18 cellular contexts compared by ENCODE assay signal in the genomic region with DNA sequence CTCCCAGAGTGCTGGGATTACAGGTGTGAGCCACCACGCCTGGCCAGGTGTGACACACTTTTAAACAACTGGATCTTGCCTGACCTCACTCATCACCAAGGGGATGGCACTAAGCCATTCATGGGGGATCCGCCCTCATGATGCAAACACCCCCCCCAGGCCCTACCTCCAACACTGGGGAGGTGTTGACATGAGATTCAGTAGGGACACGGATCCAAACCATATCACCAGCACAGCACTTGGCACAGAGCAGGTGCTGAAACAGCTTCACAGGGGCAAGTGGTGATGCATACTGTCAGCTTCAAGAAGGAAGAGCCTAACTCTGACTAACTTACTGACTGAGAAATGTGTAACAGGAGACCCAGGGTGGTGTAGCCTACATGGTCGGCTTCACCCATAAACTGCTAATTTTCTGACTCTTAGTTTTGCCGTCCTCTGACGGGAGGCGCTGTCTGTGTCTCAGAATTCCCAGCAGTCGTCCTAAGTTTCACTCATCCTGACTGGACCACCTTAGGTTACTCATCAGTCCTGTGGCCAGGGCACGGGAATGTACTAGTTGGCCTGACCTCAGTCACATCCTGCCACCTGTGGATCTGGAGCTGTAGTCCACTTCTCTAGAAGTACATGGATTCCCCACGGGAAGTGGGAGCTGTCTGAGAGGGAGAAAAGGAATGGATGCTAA.
DNase-seq lines count a peak whose midpoint lies in the region; ATAC-seq, FAIRE-seq and TF ChIP-seq lines count a peak whose summit lies in the region.
"Had no signal": no experiment of that assay in that cellular context is flagged by ENCODE, and none has a peak within 500 bp of the region (broad histone marks: within the 10 kb centered on the region; RNA-seq: fewer than 3 reads in every experiment).

No MANE protein-coding gene starts in this region.

- H3K4me3 Mint-ChIP-seq in stimulated activated naive B cell treated with anti-CD40 and anti-IgM and Interleukin-4, amounts not matched to agents 10 μg/mL and 1 μg/mL and 100 μg/mL, for 72 hours: no peak overlapping the region
- H3K4me3 Mint-ChIP-seq: B cell; CD4-positive, CD25-positive, alpha-beta regulatory T cell; H9 had no signal

- no peaks in the 10 kb centered on the region for H3K27me3 ChIP-seq in bronchial epithelial cell (ENCODE audit: control insufficient read depth, insufficient read depth, low read length)
- H3K27me3 ChIP-seq in sigmoid colon: no peaks in the 10 kb centered on the region
- H3K27me3 ChIP-seq: MG63 had no signal

- H3K9me3 Mint-ChIP-seq in stimulated activated naive B cell treated with anti-CD40 and anti-IgM and Interleukin-4, amounts not matched to agents 10 μg/mL and 1 μg/mL and 100 μg/mL, for 72 hours: no peaks in the 10 kb centered on the region
- H3K9me3 Mint-ChIP-seq: CD4-positive, CD25-positive, alpha-beta regulatory T cell; H9 had no signal

- H3K36me3 ChIP-seq in bronchial epithelial cell (ENCODE audit: control insufficient read depth, insufficient read depth, low read length) (no peaks in the 10 kb centered on the region), sigmoid colon (no peaks in the 10 kb centered on the region)
- H3K36me3 ChIP-seq: MG63 had no signal

- H3K4me1 ChIP-seq in sigmoid colon: no peaks in the 10 kb centered on the region

- peaks cover 3 to 12% of the 10 kb centered on the region in 2 donors for H3K36me3 Mint-ChIP-seq in stimulated activated naive B cell treated with anti-CD40 and anti-IgM and Interleukin-4, amounts not matched to agents 10 μg/mL and 1 μg/mL and 100 μg/mL, for 72 hours

- H3K27ac ChIP-seq in sigmoid colon: no peak overlapping the region
- H3K27ac ChIP-seq: RWPE1 had no signal

- WGBS in sigmoid colon, 2 donors: 95 to 96% methylated on average over 10 of the region's 10 CpGs

- peak; percentile 38 for DNase-seq in RCC 7860 (ENCODE audit: low spot score)
- no peak for DNase-seq in bronchial epithelial cell (ENCODE audit: low read depth)
- DNase-seq in left cardiac atrium: no peak
- peak; percentile 24 for DNase-seq in sigmoid colon
- no peak for DNase-seq in stimulated activated naive B cell treated with anti-CD40 and anti-IgM and Interleukin-4, amounts not matched to agents 10 μg/mL and 1 μg/mL and 100 μg/mL, for 72 hours
- DNase-seq in GOT3 (lab: John Stamatoyannopoulos, UW): no peak
- DNase-seq: CD4-positive, CD25-positive, alpha-beta regulatory T cell; EL; H9; MG63; NCI-H1105 treated with DMSO at 0.1 percent for 48 hours; NCI-H187; NCI-H526 treated with DMSO at 0.1 percent for 48 hours had no signal

- TF ChIP-seq CTCF in bronchial epithelial cell (IDR thresholded peaks at IDR 0.05; ENCODE audit: insufficient read depth, low read length, severe bottlenecking) (no peak), sigmoid colon (IDR thresholded peaks at IDR 0.05) (no peak)

- TF ChIP-seq EP300 in sigmoid colon (IDR thresholded peaks at IDR 0.05): no peak

- peaks cover 3 to 9% of the 10 kb centered on the region in 2 donors for H3K27me3 Mint-ChIP-seq in stimulated activated naive B cell treated with anti-CD40 and anti-IgM and Interleukin-4, amounts not matched to agents 10 μg/mL and 1 μg/mL and 100 μg/mL, for 72 hours
- H3K27me3 Mint-ChIP-seq: CD4-positive, CD25-positive, alpha-beta regulatory T cell had no signal

- ATAC-seq in left cardiac atrium (peak; percentile 32 to 40), HG03521 (IDR thresholded peaks at IDR 0.05; ENCODE audit: unreplicated experiment) (no peak), HG02798 (IDR thresholded peaks at IDR 0.05; ENCODE audit: poor library complexity, unreplicated experiment) (no peak)
- no peak for ATAC-seq in stimulated activated naive B cell treated with anti-CD40 and anti-IgM and Interleukin-4, amounts not matched to agents 10 μg/mL and 1 μg/mL and 100 μg/mL, for 72 hours (replicated peaks)
- ATAC-seq: HepG2 had no signal

- H3K27ac Mint-ChIP-seq in stimulated activated naive B cell treated with anti-CD40 and anti-IgM and Interleukin-4, amounts not matched to agents 10 μg/mL and 1 μg/mL and 100 μg/mL, for 72 hours: no peak overlapping the region
- H3K27ac Mint-ChIP-seq: B cell, H9 had no signal

- H3K9me3 ChIP-seq in sigmoid colon: no peaks in the 10 kb centered on the region
- H3K9me3 ChIP-seq: MG63 had no signal

- peaks cover 0 to 2% of the 10 kb centered on the region in 2 donors for H3K4me1 Mint-ChIP-seq in stimulated activated naive B cell treated with anti-CD40 and anti-IgM and Interleukin-4, amounts not matched to agents 10 μg/mL and 1 μg/mL and 100 μg/mL, for 72 hours
- H3K4me1 Mint-ChIP-seq: B cell, H9 had no signal

- FAIRE-seq in RCC 7860 (lab: Jason Lieb, UNC) (no peak), bronchial epithelial cell (lab: Jason Lieb, UNC) (peak; percentile 64)
- FAIRE-seq: HepG2 had no signal

- intact Hi-C loops in left cardiac atrium (cut with DNase I) (no loop called here), sigmoid colon (cut with DNase I) (no loop called here)

- TF ChIP-seq POLR2A in sigmoid colon (IDR thresholded peaks at IDR 0.05): no peak

- H3K4me3 ChIP-seq in bronchial epithelial cell (ENCODE audit: low read depth, low read length): no peak overlapping the region
- H3K4me3 ChIP-seq in sigmoid colon: no peak overlapping the region
- H3K4me3 ChIP-seq: MG63 had no signal

Comparison
In these comparisons a context has a peak if more than half of its experiments do, and no peak if none do; other contexts are left out.
1. DNase-seq: peak in RCC 7860 (single experiment) and sigmoid colon (single experiment); none in bronchial epithelial cell (single experiment), left cardiac atrium (single experiment), stimulated activated naive B cell treated with anti-CD40 and anti-IgM and Interleukin-4, amounts not matched to agents 10 μg/mL and 1 μg/mL and 100 μg/mL, for 72 hours (single experiment) and GOT3 (single experiment).
2. ATAC-seq: peak in left cardiac atrium (2 of 2); none in stimulated activated naive B cell treated with anti-CD40 and anti-IgM and Interleukin-4, amounts not matched to agents 10 μg/mL and 1 μg/mL and 100 μg/mL, for 72 hours (0 of 2), HG03521 (single experiment) and HG02798 (single experiment).